8 cellular contexts compared by ENCODE assay signal in the genomic region with DNA sequence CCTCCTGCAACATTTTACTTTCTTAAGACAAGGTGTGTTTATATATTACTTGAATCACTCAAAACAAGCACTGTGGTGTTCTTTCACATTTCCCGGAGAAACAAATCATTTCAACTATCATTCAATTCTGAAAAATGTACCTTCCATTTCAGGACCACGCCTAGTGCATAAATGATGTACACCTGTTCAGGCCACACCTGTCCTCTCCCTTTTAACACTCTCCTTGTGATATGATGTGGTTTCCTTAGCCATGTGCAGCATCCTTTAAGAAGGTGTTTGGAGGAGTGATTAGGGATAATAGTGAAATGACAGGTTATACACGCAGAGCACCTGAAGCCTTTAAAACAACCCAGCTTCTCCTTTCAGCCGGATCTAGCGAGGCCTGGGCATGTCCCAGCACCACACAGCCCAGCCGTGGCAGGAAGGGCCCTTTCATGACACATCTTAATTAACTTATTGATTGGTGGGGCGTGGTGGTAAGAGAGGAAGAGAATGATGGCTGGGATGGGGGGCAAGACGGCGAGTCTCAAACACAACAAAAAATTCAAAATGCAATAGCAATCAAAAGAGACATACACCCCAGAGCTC. TPM values are rescaled to one million over a fixed set of nuclear protein-coding genes. Genes with fewer than 3 reads are reported as not detected.
A peak's percentile ranks its signal among the peaks of the same experiment; 100 is the strongest.
DNase-seq lines count a peak whose midpoint lies in the region; ATAC-seq and TF ChIP-seq lines count a peak whose summit lies in the region.

No MANE protein-coding gene starts in this region.

- no peaks in the 10 kb centered on the region for H3K9me3 Mint-ChIP-seq in naive thymus-derived CD8-positive, alpha-beta T cell

- no peak for ATAC-seq in naive thymus-derived CD8-positive, alpha-beta T cell

- H3K4me1 ChIP-seq in HUES48 (ENCODE audit: control insufficient read depth, insufficient read depth, low read length) (peaks cover 20% of the 10 kb centered on the region), ectodermal cell (ENCODE audit: control insufficient read depth, insufficient read depth, low read length) (peaks cover 18% of the 10 kb centered on the region)

- no peaks in the 10 kb centered on the region for H3K36me3 Mint-ChIP-seq in naive thymus-derived CD8-positive, alpha-beta T cell

- H3K27me3 Mint-ChIP-seq in naive thymus-derived CD8-positive, alpha-beta T cell = peaks cover 39 to 68% (median 46%) of the 10 kb centered on the region in 5 donors

- DNase-seq in AG10803 (ENCODE audit: low read depth) (no peak), SHP77 (lab: John Stamatoyannopoulos, UW) (no peak), dermis blood vessel endothelial cell (no peak), glomerular visceral epithelial cell (ENCODE audit: extremely low spot score) (no peak), NCI-H187 (lab: John Stamatoyannopoulos, UW) (no peak)
- DNase-seq in naive thymus-derived CD8-positive, alpha-beta T cell = no peak

- H3K9me3 ChIP-seq in HUES48 (ENCODE audit: control insufficient read depth, insufficient read depth, low read length) (no peaks in the 10 kb centered on the region), ectodermal cell (ENCODE audit: control insufficient read depth, low read length) (no peaks in the 10 kb centered on the region)

- peak overlapping the region; percentile 73 to 92 (median 84) for H3K4me3 Mint-ChIP-seq in naive thymus-derived CD8-positive, alpha-beta T cell

- WGBS in ectodermal cell, 2 experiments = 60 to 76% methylated on average over 6 to 8 of the region's 9 CpGs

- H3K4me3 ChIP-seq in AG10803 (ENCODE audit: low read length) (peak overlapping the region; percentile 64), HUES48 (ENCODE audit: low read depth, low read length) (peak overlapping the region; percentile 84), ectodermal cell (ENCODE audit: insufficient read depth, low read depth, low read length) (peak overlapping the region; percentile 56)

- POLR2A ChIA-PET in naive thymus-derived CD8-positive, alpha-beta T cell (lab: Charles Lee) = no interaction called here

- H3K9ac ChIP-seq in HUES48 (ENCODE audit: low read depth, low read length) = peak overlapping the region; percentile 47; the same call in 1 of the 2 replicates

- H3K36me3 ChIP-seq in HUES48 (ENCODE audit: control insufficient read depth, insufficient read depth, low read length) (no peaks in the 10 kb centered on the region), ectodermal cell (ENCODE audit: control insufficient read depth, insufficient read depth, low read length) (no peaks in the 10 kb centered on the region)

- H3K27me3 ChIP-seq in HUES48 (ENCODE audit: control insufficient read depth, insufficient read depth, low read length) = peaks cover 35% of the 10 kb centered on the region
- H3K27me3 ChIP-seq in ectodermal cell (ENCODE audit: control insufficient read depth, insufficient read depth, low read length, poor library complexity, severe bottlenecking) = peaks cover 34% of the 10 kb centered on the region

- no peak overlapping the region for H3K27ac ChIP-seq in HUES48 (ENCODE audit: low read depth, low read length)
- H3K27ac ChIP-seq in ectodermal cell (ENCODE audit: insufficient read depth, low read depth, low read length, poor library complexity, severe bottlenecking) = no peak overlapping the region

- no peak for TF ChIP-seq CTCF in AG10803 (conservative IDR thresholded peaks at IDR 0.05; ENCODE audit: low read length)

- peaks cover 6 to 17% (median 15%) of the 10 kb centered on the region in 4 donors for H3K4me1 Mint-ChIP-seq in naive thymus-derived CD8-positive, alpha-beta T cell

- H3K27ac Mint-ChIP-seq in naive thymus-derived CD8-positive, alpha-beta T cell = peak overlapping the region in 1 of 10 donors; percentile 38

RNA-seq across cellular contexts. Expression of gene ABLIM1, which starts 26.9 kb away (rescaled TPM):
- 54.2 TPM for polyA plus RNA-seq in ectodermal cell (2013, experiment 1 of 4)
- polyA plus RNA-seq in ectodermal cell (2013, experiment 2 of 4) = 52.5 TPM
- polyA plus RNA-seq in ectodermal cell (2013, experiment 3 of 4) = 32.7 TPM
- 37.5 TPM for polyA plus RNA-seq in ectodermal cell (2013, experiment 4 of 4)
- 100 to 1,000 TPM; 423 to 430 TPM for total RNA-seq in naive thymus-derived CD8-positive, alpha-beta T cell
- 100 to 1,000 TPM; 267 to 388 (median 387) TPM for polyA plus RNA-seq in naive thymus-derived CD8-positive, alpha-beta T cell
- 141 and 159 TPM in 2 replicates for total RNA-seq in dermis blood vessel endothelial cell
